24 cellular contexts compared by ENCODE assay signal in the genomic region with DNA sequence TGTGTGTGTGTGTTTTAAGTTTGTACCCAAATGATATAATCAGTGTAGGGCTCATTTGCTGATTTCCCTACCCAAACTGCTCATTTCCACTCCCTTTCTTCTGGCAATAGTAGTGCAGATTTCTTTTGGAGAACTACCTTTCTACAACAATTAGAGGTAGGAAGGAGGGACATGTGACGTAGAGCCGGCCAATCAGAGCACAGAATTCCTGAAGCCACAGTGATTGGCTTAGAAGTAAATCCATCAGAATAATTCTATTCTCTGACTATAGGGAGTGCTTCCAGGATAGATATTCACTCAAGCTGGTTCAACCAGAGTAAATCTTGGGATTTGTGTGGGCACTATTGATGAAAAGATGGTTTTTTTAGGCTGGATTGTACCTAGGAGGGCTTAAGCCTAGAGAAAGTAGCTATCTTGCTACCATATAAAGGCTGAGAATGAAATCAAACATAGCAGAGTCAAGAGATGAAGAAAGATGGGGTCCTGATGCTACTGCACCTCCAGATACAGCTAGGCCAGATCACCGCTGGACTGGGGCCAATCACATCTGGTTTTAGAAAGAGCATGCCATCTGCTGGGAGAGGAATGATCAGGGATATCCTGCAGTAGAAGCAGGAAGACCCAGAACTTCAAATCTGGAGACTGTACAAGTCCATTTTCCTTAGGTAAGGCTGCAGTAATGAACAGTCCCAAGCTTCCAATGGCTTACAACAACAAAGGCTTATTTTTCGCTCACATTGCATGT. TPM values are rescaled to one million over a fixed set of nuclear protein-coding genes. Genes with fewer than 3 reads are reported as not detected.
DNase-seq lines count a peak whose midpoint lies in the region; FAIRE-seq and TF ChIP-seq lines count a peak whose summit lies in the region.
"Had no signal": no experiment of that assay in that cellular context is flagged by ENCODE, and none has a peak within 500 bp of the region (broad histone marks: within the 10 kb centered on the region; RNA-seq: fewer than 3 reads in every experiment).

No MANE protein-coding gene starts in this region.

- no peaks in the 10 kb centered on the region for H3K79me2 ChIP-seq in KMS-11 (ENCODE audit: insufficient read depth, low read depth)

- H3K36me3 ChIP-seq in KMS-11 (ENCODE audit: insufficient read depth) (no peaks in the 10 kb centered on the region), testis (ENCODE audit: low read depth, missing control alignments) (no peaks in the 10 kb centered on the region)
- H3K36me3 ChIP-seq: breast epithelium, gastrocnemius medialis, HAP-1 had no signal

- H3K4me1 ChIP-seq in KMS-11 (ENCODE audit: low read depth, poor library complexity, severe bottlenecking), result peaks cover 68% of the 10 kb centered on the region
- peaks cover 29% of the 10 kb centered on the region for H3K4me1 ChIP-seq in testis
- H3K4me1 ChIP-seq: breast epithelium, HAP-1 had no signal

- intact Hi-C loops in testis (cut with DNase I; ENCODE audit: low total_unique reads), result no loop called here

- no peak for FAIRE-seq in GM12891 (lab: Jason Lieb, UNC)
- FAIRE-seq: colon had no signal

- H3K27ac ChIP-seq in KMS-11 (peak overlapping the region; percentile 97; the same call in 1 of the 2 replicates), testis (no peak overlapping the region)

- WGBS in testis, 2 donors, result 86 to 90% methylated on average over 4 of the region's 4 CpGs

- H2AFZ ChIP-seq in KMS-11 (ENCODE audit: low read depth), result no peak overlapping the region

- peak; percentile 9 for DNase-seq in DMS 273 treated with DMSO at 0.1 percent for 48 hours (lab: John Stamatoyannopoulos, UW)
- peak; percentile 16 for DNase-seq in fibroblast of the aortic adventitia (ENCODE audit: low read depth)
- DNase-seq in testis, result peak; percentile 44
- no peak for DNase-seq in GM12891 (ENCODE audit: insufficient read length, low spot score)
- no peak for DNase-seq in ACHN
- no peak for DNase-seq in GM10266 (ENCODE audit: extremely low spot score)
- DNase-seq: activated CD4-positive, alpha-beta T cell treated with anti-CD3 and anti-CD28 coated beads for 4 hours; activated T-cell treated with anti-CD3 and anti-CD28 coated beads for 4 hours; CD4-positive, alpha-beta T cell; effector memory CD4-positive, alpha-beta T cell; erythroblast; gastrocnemius medialis; immature natural killer cell; Kasumi-1; mesenchymal stem cell; MV-4-11; NCI-H146; NCI-H446 treated with DMSO at 0.1 percent for 48 hours; OCI-M1 had no signal

- H3K27me3 ChIP-seq in KMS-11 (ENCODE audit: insufficient read depth, low read depth) (no peaks in the 10 kb centered on the region), testis (no peaks in the 10 kb centered on the region)
- H3K27me3 ChIP-seq: breast epithelium, gastrocnemius medialis had no signal

- H3K9me3 ChIP-seq in testis, result no peaks in the 10 kb centered on the region
- H3K9me3 ChIP-seq: breast epithelium, gastrocnemius medialis, HAP-1 had no signal

- H3K4me3 ChIP-seq in KMS-11 (IDR thresholded peaks at IDR 0.05; ENCODE audit: insufficient read depth, low read depth, low read length) (no peak overlapping the region), fibroblast of the aortic adventitia (ENCODE audit: low read depth, low read length) (no peak overlapping the region), testis (no peak overlapping the region)
- H3K4me3 ChIP-seq: breast epithelium, gastrocnemius medialis, HAP-1 had no signal

- in situ Hi-C loops in ACHN (cut with HindIII; ENCODE audit: low pct_ligation_motif_present, low pct_unique_long_range_greater_than_20kb, low sequenced_read_pairs), result no loop called here

- TF ChIP-seq CTCF in KMS-11 (conservative IDR thresholded peaks at IDR 0.05; ENCODE audit: low read depth, low read length) (no peak), fibroblast of the aortic adventitia (IDR thresholded peaks at IDR 0.05; ENCODE audit: insufficient read depth, low read length) (no peak), testis (IDR thresholded peaks at IDR 0.05) (no peak), GM10266 (IDR thresholded peaks at IDR 0.05; ENCODE audit: control insufficient read depth, insufficient read depth, low read depth, missing control alignments) (no peak)

- H4K20me1 ChIP-seq in KMS-11 (ENCODE audit: insufficient read depth), result no peaks in the 10 kb centered on the region

- no peak for TF ChIP-seq POLR2A in testis (IDR thresholded peaks at IDR 0.05)
- no peak for TF ChIP-seq POLR2A in GM12891 (IDR thresholded peaks at IDR 0.05; ENCODE audit: low read depth, low read length)

- H3K4me2 ChIP-seq in KMS-11, result peak overlapping the region; percentile 60; the same call in 1 of the 2 replicates

- no peak overlapping the region for H3K9ac ChIP-seq in KMS-11

TF ChIP-seq in GM12891, 5 proteins besides CTCF, POLR2A, EP300 and RAD21:
- TF ChIP-seq POLR2AphosphoS5 (IDR thresholded peaks at IDR 0.05; ENCODE audit: low read depth, low read length), result no peak
- no peak for TF ChIP-seq PAX5 (IDR thresholded peaks at IDR 0.05; ENCODE audit: insufficient read depth, low read length, severe bottlenecking)
- TF ChIP-seq POU2F2 (IDR thresholded peaks at IDR 0.05; ENCODE audit: low read depth, low read length), result no peak
- no peak for TF ChIP-seq SPI1 (IDR thresholded peaks at IDR 0.05; ENCODE audit: low read depth, low read length)
- no peak for TF ChIP-seq TAF1 (IDR thresholded peaks at IDR 0.05; ENCODE audit: low read depth, low read length)

RNA-seq across cellular contexts. Expression of a gene that starts 54.1 kb away (rescaled TPM):
- 3.0 and 8.3 TPM in 2 replicates for total RNA-seq in fibroblast of the aortic adventitia (ENCODE audit: low replicate concordance)
- total RNA-seq in testis, result 1 to 10 TPM; 6.6 to 8.2 TPM
- 9.1 TPM for polyA plus RNA-seq in testis (ENCODE audit: insufficient read depth, low read depth, low replicate concordance)
- not detected for polyA plus RNA-seq in GM12891 (2012; ENCODE audit: low read depth, missing spikeins)
- total RNA-seq: activated naive CD4-positive, alpha-beta T cell treated with anti-CD3 and anti-CD28 coated beads, Interleukin-2, amount 50 U/mL, for 72 hours had no signal

RNA-seq across cellular contexts. Expression of a gene that starts 55.0 kb away (rescaled TPM):
- 162 and 217 TPM in 2 replicates for total RNA-seq in fibroblast of the aortic adventitia (ENCODE audit: low replicate concordance)
- total RNA-seq in testis, result 10 to 100 TPM; 26.8 to 31.3 TPM
- polyA plus RNA-seq in testis (ENCODE audit: insufficient read depth, low read depth, low replicate concordance), result 31.2 TPM
- polyA plus RNA-seq in GM12891 (2012; ENCODE audit: low read depth, missing spikeins), result 5.0 TPM

Comparison
In these comparisons a context has a peak if more than half of its experiments do, and no peak if none do; other contexts are left out.
1. DNase-seq: peak in DMS 273 treated with DMSO at 0.1 percent for 48 hours (single experiment), fibroblast of the aortic adventitia (single experiment) and testis (single experiment); none in GM12891 (single experiment), ACHN (single experiment) and GM10266 (single experiment).